ENCODE assay signal across 15 cellular contexts in the genomic region with DNA sequence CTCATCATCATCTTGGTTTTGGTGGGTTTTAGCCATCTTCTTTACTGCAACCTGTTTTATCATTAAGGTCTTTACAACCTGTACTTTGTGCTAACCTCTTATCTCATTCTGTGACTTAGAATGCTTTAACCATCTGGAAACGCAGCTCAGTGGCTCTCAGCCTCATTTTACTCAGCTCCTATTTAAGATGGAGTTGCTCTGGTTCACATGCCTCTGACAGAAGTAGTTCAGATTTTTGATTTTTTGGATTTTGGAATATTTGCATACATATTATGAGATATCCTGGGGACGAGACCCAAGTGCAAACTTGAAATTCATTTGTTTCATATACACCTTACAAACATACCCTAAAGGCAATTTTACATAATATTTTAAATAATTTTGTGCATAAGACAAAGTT.
"Had no signal": no experiment of that assay in that cellular context is flagged by ENCODE, and none has a peak within 500 bp of the region (broad histone marks: within the 10 kb centered on the region; RNA-seq: fewer than 3 reads in every experiment).

No MANE protein-coding gene starts in this region.

- H3K27ac Mint-ChIP-seq: natural killer cell treated with Interleukin-12 subunit alpha and Interleukin-12 subunit beta and Interleukin-15 and Interleukin-18, amount 100 ng/mL, for 72 hours; T-helper 1 cell treated with Interleukin-12 subunit alpha and Interleukin-12 subunit beta and Interleukin-4 antibody, amounts not matched to agents 30 μg/mL and 1 μg/mL, for 36 hours had no signal

- H3K27ac ChIP-seq: vagina, WERI-Rb-1 had no signal

- ATAC-seq: left ventricle myocardium superior; natural killer cell treated with Interleukin-12 subunit alpha and Interleukin-12 subunit beta and Interleukin-15 and Interleukin-18, amount 100 ng/mL, for 72 hours had no signal

- H3K36me3 ChIP-seq: vagina had no signal

- H3K9me3 Mint-ChIP-seq: natural killer cell treated with Interleukin-12 subunit alpha and Interleukin-12 subunit beta and Interleukin-15 and Interleukin-18, amount 100 ng/mL, for 72 hours; T-helper 1 cell treated with Interleukin-12 subunit alpha and Interleukin-12 subunit beta and Interleukin-4 antibody, amounts not matched to agents 30 μg/mL and 1 μg/mL, for 36 hours had no signal

- H3K27me3 ChIP-seq: tibial artery, vagina had no signal

- H3K4me3 Mint-ChIP-seq: natural killer cell treated with Interleukin-12 subunit alpha and Interleukin-12 subunit beta and Interleukin-15 and Interleukin-18, amount 100 ng/mL, for 72 hours; T-helper 1 cell treated with Interleukin-12 subunit alpha and Interleukin-12 subunit beta and Interleukin-4 antibody, amounts not matched to agents 30 μg/mL and 1 μg/mL, for 36 hours had no signal

- H3K4me3 ChIP-seq: tibial artery, vagina had no signal

- DNase-seq: activated CD4-positive, alpha-beta T cell treated with anti-CD3 and anti-CD28 coated beads for 48 hours; activated CD8-positive, alpha-beta memory T cell treated with anti-CD3 and anti-CD28 coated beads for 24 hours; activated naive CD4-positive, alpha-beta T cell; amniotic stem cell; caudate nucleus; hippocampal formation; left ventricle myocardium superior; mesenchymal stem cell; stimulated activated CD4-positive, alpha-beta T cell treated with anti-CD3 and anti-CD28 coated beads, Interleukin-12 subunit alpha, Interleukin-12 subunit beta, amount 100 ng/mL, for 4 hours; stimulated activated CD4-positive, alpha-beta T cell treated with anti-CD3 and anti-CD28 coated beads, Interleukin-2, amount 100 ng/mL, for 24 hours; tibial artery; WERI-Rb-1 had no signal

- H3K27me3 Mint-ChIP-seq: natural killer cell treated with Interleukin-12 subunit alpha and Interleukin-12 subunit beta and Interleukin-15 and Interleukin-18, amount 100 ng/mL, for 72 hours had no signal
